In the genomic region with DNA sequence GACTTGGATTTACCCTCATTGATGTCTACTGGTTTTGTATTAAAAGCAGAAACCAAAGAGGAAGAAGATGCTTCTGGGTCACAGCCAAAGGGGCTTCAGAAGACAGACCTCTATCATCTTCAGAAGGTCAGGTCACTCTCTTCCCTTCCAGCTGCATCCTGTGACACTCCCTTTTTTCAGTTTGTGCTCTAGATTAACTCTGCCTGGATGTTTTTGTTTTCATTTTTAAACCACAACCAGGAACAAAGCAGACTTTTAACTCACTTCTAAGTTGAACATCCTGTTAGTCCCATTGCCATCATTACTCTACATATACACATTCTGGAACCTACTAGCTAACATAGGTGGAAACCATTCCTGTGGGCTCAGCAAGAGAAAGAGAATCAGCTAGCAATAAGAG, we compare ENCODE assay signal across 8 cellular contexts. TPM values are rescaled to one million over a fixed set of nuclear protein-coding genes. Genes with fewer than 3 reads are reported as not detected.
DNase-seq lines count a peak whose midpoint lies in the region; ATAC-seq, FAIRE-seq and TF ChIP-seq lines count a peak whose summit lies in the region.

No MANE protein-coding gene starts in this region.

- DNase-seq in choroid plexus epithelial cell (ENCODE audit: low read depth) (peak; percentile 45), A172 (ENCODE audit: low spot score) (no peak), NCI-H1092 treated with DMSO at 0.1 percent for 48 hours (lab: John Stamatoyannopoulos, UW) (no peak), kidney (no peak)
- no peak for DNase-seq in stimulated activated effector memory CD8-positive, alpha-beta T cell treated with anti-CD3 and anti-CD28 coated beads, Interleukin-12 subunit alpha, Interleukin-12 subunit beta, amount 100 ng/mL, for 72 hours (ENCODE audit: low spot score in 2 of 2)

- H3K4me1 Mint-ChIP-seq in stimulated activated effector memory CD8-positive, alpha-beta T cell treated with anti-CD3 and anti-CD28 coated beads, Interleukin-12 subunit alpha, Interleukin-12 subunit beta, amount 100 ng/mL, for 72 hours, result peaks cover 9% of the 10 kb centered on the region

- H3K4me1 ChIP-seq in kidney (ENCODE audit: control insufficient read depth in 1 of 2, insufficient read depth in 1 of 2, low read depth in 1 of 2, low read length in 2 of 2), result no peaks in the 10 kb centered on the region

- TF ChIP-seq CTCF in choroid plexus epithelial cell (conservative IDR thresholded peaks at IDR 0.05; ENCODE audit: low read depth, low read length) (no peak), kidney (IDR thresholded peaks at IDR 0.05; ENCODE audit: borderline replicate concordance, extremely low read depth, insufficient read depth) (no peak)

- ATAC-seq in GM18508 (IDR thresholded peaks at IDR 0.05; ENCODE audit: insufficient read depth, unreplicated experiment) (peak; percentile 50), GM21528 (IDR thresholded peaks at IDR 0.05; ENCODE audit: low FRiP score, unreplicated experiment) (peak; percentile 59), HG03457 (IDR thresholded peaks at IDR 0.05; ENCODE audit: unreplicated experiment) (peak; percentile 59)
- no peak for ATAC-seq in stimulated activated effector memory CD8-positive, alpha-beta T cell treated with anti-CD3 and anti-CD28 coated beads, Interleukin-12 subunit alpha, Interleukin-12 subunit beta, amount 100 ng/mL, for 72 hours

- no peak overlapping the region for H3K9ac ChIP-seq in kidney (ENCODE audit: low read length in 2 of 2)

- no peak overlapping the region for H3K27ac Mint-ChIP-seq in stimulated activated effector memory CD8-positive, alpha-beta T cell treated with anti-CD3 and anti-CD28 coated beads, Interleukin-12 subunit alpha, Interleukin-12 subunit beta, amount 100 ng/mL, for 72 hours

- no peak overlapping the region for H3K27ac ChIP-seq in kidney (ENCODE audit: low read depth in 2 of 2, low read length in 2 of 2)

- no peak for FAIRE-seq in kidney (lab: Jason Lieb, UNC)

- H3K36me3 Mint-ChIP-seq in stimulated activated effector memory CD8-positive, alpha-beta T cell treated with anti-CD3 and anti-CD28 coated beads, Interleukin-12 subunit alpha, Interleukin-12 subunit beta, amount 100 ng/mL, for 72 hours, result peaks cover 64% of the 10 kb centered on the region

- intact Hi-C loops in kidney (cut with DNase I), result no loop called here

- no peak overlapping the region for H3K4me3 ChIP-seq in choroid plexus epithelial cell (ENCODE audit: low read depth, low read length)
- no peak overlapping the region for H3K4me3 ChIP-seq in kidney (ENCODE audit: low read length in 2 of 2)

- H3K4me3 Mint-ChIP-seq in stimulated activated effector memory CD8-positive, alpha-beta T cell treated with anti-CD3 and anti-CD28 coated beads, Interleukin-12 subunit alpha, Interleukin-12 subunit beta, amount 100 ng/mL, for 72 hours, result no peak overlapping the region

- H3K36me3 ChIP-seq in kidney (ENCODE audit: control insufficient read depth in 1 of 2, insufficient read depth in 2 of 2, low read length in 2 of 2), result peaks cover 0 to 2% of the 10 kb centered on the region in 2 donors

- no peaks in the 10 kb centered on the region for H3K9me3 Mint-ChIP-seq in stimulated activated effector memory CD8-positive, alpha-beta T cell treated with anti-CD3 and anti-CD28 coated beads, Interleukin-12 subunit alpha, Interleukin-12 subunit beta, amount 100 ng/mL, for 72 hours

- H3K9me3 ChIP-seq in kidney (ENCODE audit: control insufficient read depth in 1 of 2, low read length in 2 of 2), result no peaks in the 10 kb centered on the region

RNA-seq across cellular contexts. Expression of a gene that starts 45.2 kb away (rescaled TPM):
- 13.5 and 16.7 TPM in 2 replicates for total RNA-seq in A172 (2014; rRNA removed; shearing (Covaris generic))
- total RNA-seq in kidney, result 43.4 TPM
- 26.0 TPM for polyA plus RNA-seq in kidney (ENCODE audit: insufficient read depth, low read depth, low replicate concordance)
